ENCODE assay signal across 8 cellular contexts in the genomic region with DNA sequence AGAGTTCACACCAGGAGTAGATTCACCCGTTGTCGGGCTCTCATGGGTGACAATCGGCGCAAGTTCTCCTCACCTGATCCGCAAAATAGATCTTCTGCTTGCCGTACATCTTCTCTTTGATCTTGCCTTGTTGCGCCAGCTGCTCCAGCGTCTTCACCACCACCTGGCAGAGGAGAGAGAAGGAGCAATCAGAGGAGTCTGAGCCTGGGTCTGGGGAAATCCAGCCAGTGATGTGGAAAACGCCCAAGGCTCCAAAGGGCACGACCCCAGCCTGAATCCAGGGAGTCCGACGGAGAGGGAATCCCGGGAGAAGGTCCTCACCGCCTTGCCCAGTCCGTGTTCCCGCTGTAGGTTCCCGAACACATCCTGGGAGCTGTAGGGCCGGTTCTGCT. TPM values are rescaled to one million over a fixed set of nuclear protein-coding genes. Genes with fewer than 3 reads are reported as not detected.
A peak's percentile ranks its signal among the peaks of the same experiment; 100 is the strongest.
DNase-seq lines count a peak whose midpoint lies in the region; ATAC-seq and TF ChIP-seq lines count a peak whose summit lies in the region.

No MANE protein-coding gene starts in this region.

- H3K27me3 ChIP-seq in WERI-Rb-1 (ENCODE audit: insufficient read depth, low read depth, severe bottlenecking) (no peaks in the 10 kb centered on the region), iPS DF 6.9 (ENCODE audit: control insufficient read depth, insufficient read depth, low read length) (no peaks in the 10 kb centered on the region)

- H3K36me3 ChIP-seq in WERI-Rb-1 = peaks cover 75% of the 10 kb centered on the region
- peaks cover 19% of the 10 kb centered on the region for H3K36me3 ChIP-seq in iPS DF 6.9 (ENCODE audit: control insufficient read depth, insufficient read depth, low read length)

- no peaks in the 10 kb centered on the region for H3K9me3 Mint-ChIP-seq in activated CD4-positive, alpha-beta T cell treated with anti-CD3 and anti-CD28 coated beads for 36 hours (ENCODE audit: low read depth)

- POLR2A ChIA-PET in activated CD4-positive, alpha-beta T cell treated with anti-CD3 and anti-CD28 coated beads for 36 hours (lab: Charles Lee) = interaction anchor here (0.6 to 2.5 kb wide), 3 partner anchors 10 to 96 kb away, joined by 3 to 8 read pairs (median 8); a partner anchor contains a TSS

- H3K27ac ChIP-seq in WERI-Rb-1 (peak overlapping the region; percentile 87), iPS DF 6.9 (ENCODE audit: low read length) (no peak overlapping the region)

- H3K27me3 Mint-ChIP-seq in activated CD4-positive, alpha-beta T cell treated with anti-CD3 and anti-CD28 coated beads for 36 hours = no peaks in the 10 kb centered on the region

- peak overlapping the region; percentile 88 for H3K4me3 Mint-ChIP-seq in activated CD4-positive, alpha-beta T cell treated with anti-CD3 and anti-CD28 coated beads for 36 hours

- H3K27ac Mint-ChIP-seq in activated CD4-positive, alpha-beta T cell treated with anti-CD3 and anti-CD28 coated beads for 36 hours = peak overlapping the region; percentile 98

- intact Hi-C loops in activated CD4-positive, alpha-beta T cell treated with anti-CD3 and anti-CD28 coated beads for 36 hours (cut with DNase I, micrococcal nuclease) = loop anchor here (1.0 to 5.0 kb wide), 10 partner anchors 10 to 421 kb away; a partner anchor contains a TSS

- H3K4me1 ChIP-seq in iPS DF 6.9 (ENCODE audit: control insufficient read depth, insufficient read depth, low read length) = no peaks in the 10 kb centered on the region

- WGBS in iPS DF 6.9 (ENCODE audit: insufficient coverage, insufficient read length) = no CpG with 5 or more reads among the region's 18 CpGs

- DNase-seq in activated CD4-positive, alpha-beta T cell treated with anti-CD3 and anti-CD28 coated beads for 36 hours = peak; percentile 40
- DNase-seq in activated CD4-positive, alpha-beta T cell treated with anti-CD3 and anti-CD28 coated beads for 1 hour = no peak
- DNase-seq in WERI-Rb-1 (no peak), iPS DF 6.9 (ENCODE audit: low read depth, low spot score) (no peak), NCI-H748 treated with DMSO at 0.1 percent for 48 hours (lab: John Stamatoyannopoulos, UW) (no peak), A172 (ENCODE audit: low spot score) (no peak), NCI-H446 treated with DMSO at 0.1 percent for 48 hours (lab: John Stamatoyannopoulos, UW) (no peak)
- no peak for DNase-seq in stimulated activated naive CD8-positive, alpha-beta T cell treated with anti-CD3 and anti-CD28 coated beads, Interleukin-15, Interleukin-2, amounts not matched to agents 100 U/mL and 50 U/mL, for 24 hours

- peaks cover 62% of the 10 kb centered on the region for H3K36me3 Mint-ChIP-seq in activated CD4-positive, alpha-beta T cell treated with anti-CD3 and anti-CD28 coated beads for 36 hours (ENCODE audit: low read depth)

- CTCF ChIA-PET in activated CD4-positive, alpha-beta T cell treated with anti-CD3 and anti-CD28 coated beads for 36 hours (lab: Charles Lee) = interaction anchor here (0.6 to 4.7 kb wide), 19 partner anchors 9 to 421 kb away, joined by 3 to 80 read pairs (median 7); a partner anchor contains a TSS

- H3K4me1 Mint-ChIP-seq in activated CD4-positive, alpha-beta T cell treated with anti-CD3 and anti-CD28 coated beads for 36 hours = peaks cover 28% of the 10 kb centered on the region

- H3K4me3 ChIP-seq in WERI-Rb-1 (ENCODE audit: low read depth, low read length) (peak overlapping the region; percentile 89), iPS DF 6.9 (ENCODE audit: low read length) (peak overlapping the region; percentile 93)

- H3K9me3 ChIP-seq in WERI-Rb-1 (ENCODE audit: severe bottlenecking) = no peaks in the 10 kb centered on the region
- no peaks in the 10 kb centered on the region for H3K9me3 ChIP-seq in iPS DF 6.9 (ENCODE audit: control insufficient read depth, insufficient read depth, low read length)

- no peak for TF ChIP-seq CTCF in WERI-Rb-1 (IDR thresholded peaks at IDR 0.05; ENCODE audit: low read depth, low read length)

- ATAC-seq in activated CD4-positive, alpha-beta T cell treated with anti-CD3 and anti-CD28 coated beads for 36 hours = peak; percentile 12
- ATAC-seq in stimulated activated naive CD8-positive, alpha-beta T cell treated with anti-CD3 and anti-CD28 coated beads, Interleukin-15, Interleukin-2, amounts not matched to agents 100 U/mL and 50 U/mL, for 24 hours = peak; percentile 4

RNA-seq across cellular contexts. Expression of a gene that starts 0.4 kb away (rescaled TPM):
- total RNA-seq in activated CD4-positive, alpha-beta T cell treated with anti-CD3 and anti-CD28 coated beads for 36 hours = 10 to 100 TPM; 27.0 to 28.9 TPM
- 21.4 and 29.9 TPM in 2 replicates for total RNA-seq in A172 (2014; rRNA removed; shearing (Covaris generic))

RNA-seq across cellular contexts. Expression of a gene that starts 10.2 kb away (rescaled TPM):
- total RNA-seq in activated CD4-positive, alpha-beta T cell treated with anti-CD3 and anti-CD28 coated beads for 36 hours = 10 to 100 TPM; 38.7 to 40.7 TPM
- 47.1 and 52.9 TPM in 2 replicates for total RNA-seq in A172 (2014; rRNA removed; shearing (Covaris generic))

RNA-seq across cellular contexts. Expression of a gene that starts 15.2 kb away (rescaled TPM):
- total RNA-seq in activated CD4-positive, alpha-beta T cell treated with anti-CD3 and anti-CD28 coated beads for 36 hours = 100 to 1,000 TPM in 1 of 2 experiments, 10 to 100 TPM in 1; 83.3 to 105 TPM
- 53.9 and 63.6 TPM in 2 replicates for total RNA-seq in A172 (2014; rRNA removed; shearing (Covaris generic))

RNA-seq across cellular contexts. Expression of a gene that starts 24.4 kb away (rescaled TPM):
- total RNA-seq in activated CD4-positive, alpha-beta T cell treated with anti-CD3 and anti-CD28 coated beads for 36 hours = under 1 TPM; 0.35 to 0.41 TPM
- total RNA-seq in A172 (2014; rRNA removed; shearing (Covaris generic)) = 1.3 and 1.6 TPM in 2 replicates

RNA-seq across cellular contexts. Expression of a gene that starts 32.0 kb away (rescaled TPM):
- 10 to 100 TPM; 28.3 to 30.9 TPM for total RNA-seq in activated CD4-positive, alpha-beta T cell treated with anti-CD3 and anti-CD28 coated beads for 36 hours
- 62.3 and 63.0 TPM in 2 replicates for total RNA-seq in A172 (2014; rRNA removed; shearing (Covaris generic))
